12 cellular contexts compared by ENCODE assay signal in the genomic region with DNA sequence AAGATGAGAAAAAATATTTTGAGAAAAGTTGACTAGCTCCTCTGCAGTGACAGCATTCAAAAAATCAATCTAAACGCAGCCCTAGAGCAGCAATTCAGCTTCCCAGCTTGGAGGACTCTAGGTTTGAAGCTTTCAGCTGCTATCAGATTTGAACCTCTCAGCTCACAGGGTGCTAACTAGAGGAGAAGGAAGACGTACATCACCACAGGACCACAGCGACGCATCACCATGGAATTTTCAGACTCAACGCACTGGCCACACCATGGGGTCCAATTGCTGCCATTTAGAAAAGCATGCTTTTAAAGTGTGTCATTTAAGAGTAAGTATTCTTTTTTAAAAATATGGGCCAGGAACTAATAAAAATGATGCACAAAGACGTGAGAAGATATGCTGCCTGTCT. TPM values are rescaled to one million over a fixed set of nuclear protein-coding genes. Genes with fewer than 3 reads are reported as not detected.
DNase-seq lines count a peak whose midpoint lies in the region; TF ChIP-seq lines count a peak whose summit lies in the region.
"Had no signal": no experiment of that assay in that cellular context is flagged by ENCODE, and none has a peak within 500 bp of the region (broad histone marks: within the 10 kb centered on the region; RNA-seq: fewer than 3 reads in every experiment).

No MANE protein-coding gene starts in this region.

- no peaks in the 10 kb centered on the region for H3K4me1 Mint-ChIP-seq in glutamatergic neuron (ENCODE audit: low read depth, unreplicated experiment)

- H3K9me3 Mint-ChIP-seq in glutamatergic neuron (ENCODE audit: unreplicated experiment) = no peaks in the 10 kb centered on the region
- H3K9me3 Mint-ChIP-seq: nephron had no signal

- H3K36me3 Mint-ChIP-seq in glutamatergic neuron (ENCODE audit: unreplicated experiment) = no peaks in the 10 kb centered on the region

- TF ChIP-seq CTCF in HFF-Myc (IDR thresholded peaks at IDR 0.05; ENCODE audit: low read depth, low read length, missing control alignments) (no peak), glutamatergic neuron (IDR thresholded peaks at IDR 0.05; ENCODE audit: partially characterized antibody, unreplicated experiment) (no peak)

- no peaks in the 10 kb centered on the region for H3K27me3 Mint-ChIP-seq in glutamatergic neuron (ENCODE audit: unreplicated experiment)

- no peak overlapping the region for H3K27ac Mint-ChIP-seq in glutamatergic neuron (ENCODE audit: unreplicated experiment)
- H3K27ac Mint-ChIP-seq: nephron had no signal

- H3K4me3 ChIP-seq in HFF-Myc (replicated peaks; ENCODE audit: low read depth, low read length) = no peak overlapping the region
- H3K4me3 ChIP-seq: body of pancreas had no signal

- H3K4me3 Mint-ChIP-seq in glutamatergic neuron (ENCODE audit: unreplicated experiment) = no peak overlapping the region
- H3K4me3 Mint-ChIP-seq: nephron had no signal

- peak; percentile 75 for DNase-seq in AG08396 (ENCODE audit: low spot score)
- peak; percentile 59 for DNase-seq in HFF-Myc (ENCODE audit: extremely low read depth, low read depth)
- peak; percentile 78 for DNase-seq in amniotic epithelial cell (ENCODE audit: low read depth)
- peak; percentile 71 for DNase-seq in iris pigment epithelial cell (ENCODE audit: low read depth)
- DNase-seq in stimulated activated CD4-positive, alpha-beta T cell treated with anti-CD3 and anti-CD28 coated beads, Interleukin-1b, Interleukin-23, amount 100 ng/mL, for 48 hours = no peak
- DNase-seq in glutamatergic neuron = no peak
- no peak for DNase-seq in cerebellar nuclear complex (lab: John Stamatoyannopoulos, UW)
- DNase-seq in NCI-H1930 (lab: John Stamatoyannopoulos, UW) = no peak
- DNase-seq: activated T-cell treated with anti-CD3 and anti-CD28 coated beads, Interleukin-2, amount 50 U/mL, for 1 hour; body of pancreas; NCI-H524 treated with DMSO at 0.1 percent for 48 hours had no signal

RNA-seq across cellular contexts. Expression of gene FUCA2, which starts 45.0 kb away (rescaled TPM):
- 19.2 TPM for total RNA-seq in glutamatergic neuron (ENCODE audit: unreplicated experiment)

Comparison
In these comparisons a context has a peak if more than half of its experiments do, and no peak if none do; other contexts are left out.
1. DNase-seq: peak in AG08396 (single experiment), HFF-Myc (single experiment), amniotic epithelial cell (single experiment) and iris pigment epithelial cell (single experiment); none in stimulated activated CD4-positive, alpha-beta T cell treated with anti-CD3 and anti-CD28 coated beads, Interleukin-1b, Interleukin-23, amount 100 ng/mL, for 48 hours (single experiment), glutamatergic neuron (single experiment), cerebellar nuclear complex (0 of 2) and NCI-H1930 (0 of 2).